Comparison of ENCODE assay signal across 16 cellular contexts in the genomic region with DNA sequence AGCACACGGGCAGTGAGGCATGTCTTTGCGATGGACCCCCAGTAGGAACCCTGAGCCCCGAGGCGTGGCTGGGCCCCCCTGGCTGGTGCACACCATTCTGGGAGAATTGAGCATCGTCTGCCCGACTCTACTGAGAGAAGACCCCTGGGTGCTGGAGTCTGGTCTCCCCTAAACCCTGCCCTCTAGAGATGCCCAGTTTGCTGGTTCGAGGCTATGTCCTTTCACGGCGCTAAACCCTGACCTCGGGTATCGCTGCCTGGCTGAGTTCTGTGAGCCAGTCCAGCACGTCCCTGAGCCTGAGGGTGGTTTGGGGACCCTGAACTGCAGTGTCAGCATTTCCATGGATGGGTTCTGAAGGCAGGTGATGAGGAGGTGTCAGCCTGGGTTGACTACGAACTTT.
DNase-seq lines count a peak whose midpoint lies in the region; ATAC-seq, FAIRE-seq and TF ChIP-seq lines count a peak whose summit lies in the region.
"Had no signal": no experiment of that assay in that cellular context is flagged by ENCODE, and none has a peak within 500 bp of the region (broad histone marks: within the 10 kb centered on the region; RNA-seq: fewer than 3 reads in every experiment).

No MANE protein-coding gene starts in this region.

- H3K27me3 Mint-ChIP-seq in immature natural killer cell (ENCODE audit: low read depth in 3 of 3): peaks cover 3 to 11% (median 6%) of the 10 kb centered on the region in 3 donors

- peaks cover 12 to 18% of the 10 kb centered on the region in 2 donors for H3K4me1 Mint-ChIP-seq in immature natural killer cell

- H3K4me3 ChIP-seq in BLaER1 treated with 17β-estradiol and CSF1 and Interleukin-3, amounts not matched to agents 10 nM and 100 nM: peak overlapping the region in 3 of 10 experiments; percentile 32 to 63 (median 50); a peak in 3 of 20 replicates
- H3K4me3 ChIP-seq in RWPE2 (ENCODE audit: severe bottlenecking) (no peak overlapping the region), gastrocnemius medialis (no peak overlapping the region)

- intact Hi-C loops in gastrocnemius medialis (cut with DNase I; ENCODE audit: low total_unique reads): no loop called here

- peak overlapping the region; percentile 83 to 98 (median 89) for H3K4me2 ChIP-seq in BLaER1 treated with 17β-estradiol and CSF1 and Interleukin-3, amounts not matched to agents 10 nM and 100 nM

- no peak for DNase-seq in RWPE2 (ENCODE audit: low spot score)
- no peak for DNase-seq in immature natural killer cell
- DNase-seq in gastrocnemius medialis: no peak
- DNase-seq in GM12892 (ENCODE audit: insufficient read length): no peak
- DNase-seq: activated CD8-positive, alpha-beta memory T cell treated with anti-CD3 and anti-CD28 coated beads for 24 hours; activated naive CD4-positive, alpha-beta T cell treated with anti-CD3 and anti-CD28 coated beads, Interleukin-2, amount 50 U/mL, for 16 hours; cerebellar nuclear complex; GDM1; GOT3; Kasumi-1; NCI-H187 had no signal

- no peak for FAIRE-seq in GM12892 (lab: Jason Lieb, UNC)
- FAIRE-seq: GM18507 had no signal

- ATAC-seq in RWPE2 (ENCODE audit: low read depth): no peak
- ATAC-seq in gastrocnemius medialis: no peak
- ATAC-seq in esophagus mucosa: no peak
- no peak for ATAC-seq in HG02798 (IDR thresholded peaks at IDR 0.05; ENCODE audit: poor library complexity, unreplicated experiment)
- ATAC-seq in HG02885 (IDR thresholded peaks at IDR 0.05; ENCODE audit: poor library complexity, unreplicated experiment): no peak

- H3K9ac ChIP-seq in BLaER1 treated with 17β-estradiol and CSF1 and Interleukin-3, amounts not matched to agents 10 nM and 100 nM: peak overlapping the region in 8 of 11 experiments; percentile 77 to 95 (median 82); a peak in 16 of 22 replicates

- peaks cover 58 to 87% (median 86%) of the 10 kb centered on the region in 10 experiments for H3K4me1 ChIP-seq in BLaER1 treated with 17β-estradiol and CSF1 and Interleukin-3, amounts not matched to agents 10 nM and 100 nM
- H3K4me1 ChIP-seq in RWPE2 (ENCODE audit: insufficient read depth, poor library complexity, severe bottlenecking): peaks cover 8% of the 10 kb centered on the region
- H3K4me1 ChIP-seq in gastrocnemius medialis: peaks cover 15 to 23% of the 10 kb centered on the region in 2 donors

- TF ChIP-seq POLR2A in gastrocnemius medialis (IDR thresholded peaks at IDR 0.05) (no peak), GM12892 (IDR thresholded peaks at IDR 0.05; ENCODE audit: low read depth, low read length) (no peak)

- H3K9me3 Mint-ChIP-seq in immature natural killer cell: no peaks in the 10 kb centered on the region

- H4K20me1 ChIP-seq in BLaER1 treated with 17β-estradiol and CSF1 and Interleukin-3, amounts not matched to agents 10 nM and 100 nM: peaks cover 0 to 4% (median 0%) of the 10 kb centered on the region in 11 experiments; a peak in 2 of 22 replicates

- H3K9me3 ChIP-seq in BLaER1 treated with 17β-estradiol and CSF1 and Interleukin-3, amounts not matched to agents 10 nM and 100 nM (replicated peaks in 1 of 11): no peaks in the 10 kb centered on the region
- no peaks in the 10 kb centered on the region for H3K9me3 ChIP-seq in RWPE2 (ENCODE audit: severe bottlenecking)
- no peaks in the 10 kb centered on the region for H3K9me3 ChIP-seq in gastrocnemius medialis

- H3K27ac Mint-ChIP-seq in immature natural killer cell: peak overlapping the region; percentile 17 to 98 (median 92)

- no peaks in the 10 kb centered on the region for H3K27me3 ChIP-seq in BLaER1 treated with 17β-estradiol and CSF1 and Interleukin-3, amounts not matched to agents 10 nM and 100 nM
- H3K27me3 ChIP-seq in RWPE2 (ENCODE audit: insufficient read depth, poor library complexity, severe bottlenecking) (no peaks in the 10 kb centered on the region), gastrocnemius medialis (no peaks in the 10 kb centered on the region)

- peak overlapping the region in 10 of 11 experiments; percentile 75 to 100 (median 96); a peak in 19 of 22 replicates for H3K27ac ChIP-seq in BLaER1 treated with 17β-estradiol and CSF1 and Interleukin-3, amounts not matched to agents 10 nM and 100 nM
- H3K27ac ChIP-seq in RWPE2 (ENCODE audit: poor library complexity, severe bottlenecking): peak overlapping the region; percentile 92
- peak overlapping the region; percentile 77 to 84 (median 81) for H3K27ac ChIP-seq in gastrocnemius medialis

- H3K36me3 Mint-ChIP-seq in immature natural killer cell: no peaks in the 10 kb centered on the region

- in situ Hi-C loops in gastrocnemius medialis (cut with MboI; ENCODE audit: low sequenced_read_pairs in 4 of 4): loop anchor here in 1 of 4 donors (25.0 kb wide), 1 partner anchor 282 kb away; no protein-coding TSS in a partner anchor

- TF ChIP-seq CTCF in RWPE2 (IDR thresholded peaks at IDR 0.05; ENCODE audit: poor library complexity, severe bottlenecking) (no peak), gastrocnemius medialis (IDR thresholded peaks at IDR 0.05 in 4 of 5, conservative IDR thresholded peaks at IDR 0.05 in 1 of 5) (no peak)

- H3K4me3 Mint-ChIP-seq in immature natural killer cell: peak overlapping the region in 2 of 5 donors; percentile 39 to 89

- H3K36me3 ChIP-seq in BLaER1 treated with 17β-estradiol and CSF1 and Interleukin-3, amounts not matched to agents 10 nM and 100 nM: no peaks in the 10 kb centered on the region
- H3K36me3 ChIP-seq in RWPE2 (ENCODE audit: low read depth) (no peaks in the 10 kb centered on the region), gastrocnemius medialis (no peaks in the 10 kb centered on the region)
